In genomic region chr16:57701759-57702371, GRCh38 we compare ENCODE assay signal across 1 cellular context.
TF ChIP-seq lines count a peak whose summit lies in the region.

No MANE protein-coding gene starts in this region.

TF ChIP-seq in HepG2, 621 proteins besides CTCF, POLR2A, EP300 and RAD21 (continued from another document):
- TF ChIP-seq ZNF512B (CRISPR knock-in tag; IDR thresholded peaks at IDR 0.05; ENCODE audit: borderline replicate concordance) (no peak), RBFOX2 (IDR thresholded peaks at IDR 0.05; ENCODE audit: low read depth, low read length) (0 out of 2 replicates have a peak, but pooled peaks have one; percentile 35), ZNF296 (CRISPR knock-in tag; conservative IDR thresholded peaks at IDR 0.05) (peak; percentile 65; the same call in 1 of the 2 replicates), ZFP90 (CRISPR knock-in tag; IDR thresholded peaks at IDR 0.05; ENCODE audit: borderline replicate concordance) (peak; percentile 31; the same call in 1 of the 2 replicates), AGO2 (optimal IDR thresholded peaks at IDR 0.05; ENCODE audit: low read depth, low read length) (peak; percentile 52), MIER3 (CRISPR knock-in tag; IDR thresholded peaks at IDR 0.05; ENCODE audit: borderline replicate concordance) (no peak), NAIF1 (CRISPR knock-in tag; IDR thresholded peaks at IDR 0.05; ENCODE audit: borderline replicate concordance) (no peak), NRL (CRISPR knock-in tag; IDR thresholded peaks at IDR 0.05; ENCODE audit: borderline replicate concordance) (peak; percentile 61; the same call in 1 of the 2 replicates), ZNF674 (CRISPR knock-in tag; IDR thresholded peaks at IDR 0.05; ENCODE audit: low read depth) (no peak), CBX1 (IDR thresholded peaks at IDR 0.05; ENCODE audit: low read depth) (no peak), RFX5 (IDR thresholded peaks at IDR 0.05; ENCODE audit: low read depth, low read length) (peak; percentile 1; the same call in 1 of the 2 replicates), NFKB2 (CRISPR knock-in tag; IDR thresholded peaks at IDR 0.05; ENCODE audit: borderline replicate concordance) (peak; percentile 71; the same call in 1 of the 2 replicates), ZNF264 (CRISPR knock-in tag; IDR thresholded peaks at IDR 0.05) (no peak), HMGXB4 (CRISPR knock-in tag; IDR thresholded peaks at IDR 0.05; ENCODE audit: borderline replicate concordance in 1 of 2, low read depth in 1 of 2) (no peak), THAP8 (CRISPR knock-in tag; IDR thresholded peaks at IDR 0.05; ENCODE audit: borderline replicate concordance) (no peak), ZNF512 (CRISPR knock-in tag; IDR thresholded peaks at IDR 0.05) (peak; percentile 43; the same call in 1 of the 2 replicates), ZC3H13 (CRISPR knock-in tag; IDR thresholded peaks at IDR 0.05) (no peak), ZC3H4 (CRISPR knock-in tag; IDR thresholded peaks at IDR 0.05; ENCODE audit: borderline replicate concordance) (no peak; the same call in 1 of the 2 replicates), ZNF619 (CRISPR knock-in tag; IDR thresholded peaks at IDR 0.05) (peak; percentile 41; the same call in 1 of the 2 replicates)
- TF ChIP-seq, protein P1, sequence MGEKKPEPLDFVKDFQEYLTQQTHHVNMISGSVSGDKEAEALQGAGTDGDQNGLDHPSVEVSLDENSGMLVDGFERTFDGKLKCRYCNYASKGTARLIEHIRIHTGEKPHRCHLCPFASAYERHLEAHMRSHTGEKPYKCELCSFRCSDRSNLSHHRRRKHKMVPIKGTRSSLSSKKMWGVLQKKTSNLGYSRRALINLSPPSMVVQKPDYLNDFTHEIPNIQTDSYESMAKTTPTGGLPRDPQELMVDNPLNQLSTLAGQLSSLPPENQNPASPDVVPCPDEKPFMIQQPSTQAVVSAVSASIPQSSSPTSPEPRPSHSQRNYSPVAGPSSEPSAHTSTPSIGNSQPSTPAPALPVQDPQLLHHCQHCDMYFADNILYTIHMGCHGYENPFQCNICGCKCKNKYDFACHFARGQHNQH (CRISPR knock-in tag; IDR thresholded peaks at IDR 0.05) = no peak
